Comparison of ENCODE assay signal across 34 cellular contexts in the genomic region with DNA sequence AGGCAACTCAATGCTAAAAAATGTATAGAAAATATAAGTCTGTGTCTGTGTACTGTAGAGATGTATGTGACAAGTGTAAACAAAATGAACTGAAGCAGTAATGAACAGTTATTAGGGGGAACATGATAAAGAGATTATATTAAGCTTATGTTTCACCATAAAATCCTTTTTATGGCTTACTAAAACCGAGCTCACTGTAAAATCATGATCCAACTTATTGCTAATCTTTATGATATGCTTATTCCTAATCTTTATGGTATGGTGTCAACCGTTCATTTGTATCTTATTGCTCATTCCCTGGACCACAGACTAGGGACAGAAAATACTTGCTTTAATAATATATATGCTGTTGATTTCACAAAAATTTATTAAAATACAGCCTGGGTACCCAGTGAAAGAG.
"Had no signal": no experiment of that assay in that cellular context is flagged by ENCODE, and none has a peak within 500 bp of the region (broad histone marks: within the 10 kb centered on the region; RNA-seq: fewer than 3 reads in every experiment).

No MANE protein-coding gene starts in this region.

- H3K4me1 ChIP-seq: foreskin keratinocyte, gastrocnemius medialis had no signal

- H3K4me3 ChIP-seq: coronary artery, dorsolateral prefrontal cortex, gastrocnemius medialis, heart left ventricle had no signal

- H3K4me3 Mint-ChIP-seq: activated B cell treated with CpG ODN at 0.5 μM for 24 hours; activated CD4-positive, alpha-beta memory T cell treated with anti-CD3 and anti-CD28 coated beads for 36 hours; activated CD4-positive, alpha-beta T cell treated with anti-CD3 and anti-CD28 coated beads for 36 hours; activated CD4-positive, alpha-beta T cell treated with anti-CD3 and anti-CD28 coated beads, Interleukin-2, amount 10 ng/mL, durations not matched to agents 24 days and 14 days; activated CD8-positive, alpha-beta memory T cell treated with anti-CD3 and anti-CD28 coated beads, Interleukin-2, amount 10 ng/mL, durations not matched to agents 7 days and 5 days; activated CD8-positive, alpha-beta T cell treated with anti-CD3 and anti-CD28 coated beads, Interleukin-2, amount 10 ng/mL, durations not matched to agents 7 days and 5 days; activated naive CD8-positive, alpha-beta T cell; activated T-helper 1 cell treated with anti-CD3 and anti-CD28 coated beads, Interleukin-12 subunit alpha, Interleukin-12 subunit beta, Interleukin-2, Interleukin-4 antibody, amounts not matched to agents 30 ng/mL and 10 ng/mL and 1 ng/mL, durations not matched to agents 14 hours and 24 hours and 36 hours; central memory CD8-positive, alpha-beta T cell; dendritic cell treated with granulocyte-macrophage colony-stimulating factor and Interleukin-4, amounts not matched to agents 40 ng/mL and 50 ng/mL, for 4 days; endodermal cell; T-helper 17 cell; T-helper 2 cell treated with Interferon-gamma antibody and Interleukin-4, amounts not matched to agents 5 μg/mL and 100 μg/mL, for 36 hours had no signal

- H3K27me3 ChIP-seq: brain microvascular endothelial cell, foreskin keratinocyte had no signal

- H3K27me3 Mint-ChIP-seq: activated CD4-positive, alpha-beta T cell treated with anti-CD3 and anti-CD28 coated beads for 36 hours; activated CD4-positive, alpha-beta T cell treated with anti-CD3 and anti-CD28 coated beads, Interleukin-2, amount 10 ng/mL, durations not matched to agents 24 days and 14 days; activated naive CD8-positive, alpha-beta T cell had no signal

- ATAC-seq: activated CD4-positive, alpha-beta T cell treated with anti-CD3 and anti-CD28 coated beads for 36 hours; activated CD8-positive, alpha-beta memory T cell treated with anti-CD3 and anti-CD28 coated beads, Interleukin-2, amount 10 ng/mL, durations not matched to agents 7 days and 5 days; activated CD8-positive, alpha-beta T cell treated with anti-CD3 and anti-CD28 coated beads, Interleukin-2, amount 10 ng/mL, durations not matched to agents 7 days and 5 days; esophagus mucosa; foreskin keratinocyte; gastrocnemius medialis; heart left ventricle; T-helper 17 cell had no signal

- H3K36me3 Mint-ChIP-seq: activated CD4-positive, alpha-beta memory T cell treated with anti-CD3 and anti-CD28 coated beads for 36 hours had no signal

- H3K9me3 ChIP-seq: gastrocnemius medialis had no signal

- H3K27ac ChIP-seq: brain microvascular endothelial cell, coronary artery, dorsolateral prefrontal cortex, foreskin keratinocyte, gastrocnemius medialis, heart left ventricle, WERI-Rb-1 had no signal

- DNase-seq: activated B cell treated with CpG ODN at 0.5 μM for 24 hours; activated CD4-positive, alpha-beta memory T cell treated with anti-CD3 and anti-CD28 coated beads for 36 hours; activated CD4-positive, alpha-beta T cell treated with anti-CD3 and anti-CD28 coated beads for 36 hours; activated CD4-positive, alpha-beta T cell treated with anti-CD3 and anti-CD28 coated beads, Interleukin-2, amount 10 ng/mL, durations not matched to agents 24 days and 14 days; activated CD4-positive, CD25-positive, alpha-beta regulatory T cell treated with anti-CD3 and anti-CD28 coated beads, Interleukin-2, amount 50 U/mL, for 72 hours; activated CD8-positive, alpha-beta memory T cell treated with anti-CD3 and anti-CD28 coated beads, Interleukin-2, amount 10 ng/mL, durations not matched to agents 7 days and 5 days; activated CD8-positive, alpha-beta memory T cell treated with anti-CD3 and anti-CD28 coated beads, Interleukin-2, amount 50 U/mL, for 4 hours; activated CD8-positive, alpha-beta T cell treated with anti-CD3 and anti-CD28 coated beads, Interleukin-2, amount 10 ng/mL, durations not matched to agents 7 days and 5 days; activated gamma-delta T cell; activated naive CD4-positive, alpha-beta T cell treated with anti-CD3 and anti-CD28 coated beads, Interleukin-2, amount 50 U/mL, for 16 hours; activated naive CD4-positive, alpha-beta T cell treated with Interleukin-2 at 50 U/mL for 16 hours; activated T-cell treated with anti-CD3 and anti-CD28 coated beads, Interleukin-2, amount 50 U/mL, for 1 hour; activated T-cell treated with anti-CD3 and anti-CD28 coated beads, Interleukin-2, amount 50 U/mL, for 48 hours; amniotic stem cell; anterior cingulate cortex; brain microvascular endothelial cell; dorsolateral prefrontal cortex; effector memory CD4-positive, alpha-beta T cell; endodermal cell; foreskin keratinocyte; gastrocnemius medialis; glutamatergic neuron; heart left ventricle; T-helper 1 cell; T-helper 17 cell; T1000; WERI-Rb-1 had no signal

- H3K36me3 ChIP-seq: brain microvascular endothelial cell, gastrocnemius medialis, heart left ventricle, WERI-Rb-1 had no signal

- H3K27ac Mint-ChIP-seq: activated B cell treated with CpG ODN at 0.5 μM for 24 hours; activated CD4-positive, alpha-beta memory T cell treated with anti-CD3 and anti-CD28 coated beads for 36 hours; activated CD4-positive, alpha-beta T cell treated with anti-CD3 and anti-CD28 coated beads for 36 hours; activated CD4-positive, alpha-beta T cell treated with anti-CD3 and anti-CD28 coated beads, Interleukin-2, amount 10 ng/mL, durations not matched to agents 24 days and 14 days; activated CD8-positive, alpha-beta memory T cell treated with anti-CD3 and anti-CD28 coated beads, Interleukin-2, amount 10 ng/mL, durations not matched to agents 7 days and 5 days; activated CD8-positive, alpha-beta T cell treated with anti-CD3 and anti-CD28 coated beads, Interleukin-2, amount 10 ng/mL, durations not matched to agents 7 days and 5 days; activated naive CD8-positive, alpha-beta T cell; activated T-helper 1 cell treated with anti-CD3 and anti-CD28 coated beads, Interleukin-12 subunit alpha, Interleukin-12 subunit beta, Interleukin-2, Interleukin-4 antibody, amounts not matched to agents 30 ng/mL and 10 ng/mL and 1 ng/mL, durations not matched to agents 14 hours and 24 hours and 36 hours; dendritic cell treated with granulocyte-macrophage colony-stimulating factor and Interleukin-4, amounts not matched to agents 40 ng/mL and 50 ng/mL, for 4 days; endodermal cell; T-helper 17 cell; T-helper 2 cell treated with Interferon-gamma antibody and Interleukin-4, amounts not matched to agents 5 μg/mL and 100 μg/mL, for 36 hours had no signal

- H3K4me1 Mint-ChIP-seq: activated B cell treated with CpG ODN at 0.5 μM for 24 hours; activated CD4-positive, alpha-beta T cell treated with anti-CD3 and anti-CD28 coated beads for 36 hours; central memory CD8-positive, alpha-beta T cell; endodermal cell; T-helper 17 cell had no signal
